Comparison of ENCODE assay signal across 22 cellular contexts in the genomic region with DNA sequence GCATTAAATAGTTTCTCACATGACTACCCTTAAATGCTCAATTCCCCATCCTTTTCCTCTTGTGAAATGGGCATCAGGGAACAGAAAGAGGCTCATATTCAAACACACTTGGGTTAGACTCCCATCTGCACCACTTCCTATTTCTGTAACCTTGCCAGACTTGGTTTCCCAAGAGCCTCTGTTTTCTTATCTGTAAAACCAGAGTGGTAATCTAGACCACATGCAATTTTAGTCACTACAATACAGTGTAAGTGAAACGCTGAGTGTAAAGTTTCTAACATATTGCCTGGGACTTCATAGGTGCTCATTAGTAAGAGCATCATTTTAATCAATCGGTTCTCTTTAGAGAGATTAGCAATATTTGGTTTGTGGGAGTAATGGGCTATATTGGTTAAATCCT.
"Had no signal": no experiment of that assay in that cellular context is flagged by ENCODE, and none has a peak within 500 bp of the region (broad histone marks: within the 10 kb centered on the region; RNA-seq: fewer than 3 reads in every experiment).

No MANE protein-coding gene starts in this region.

- H3K27me3 Mint-ChIP-seq: central memory CD8-positive, alpha-beta T cell had no signal

- DNase-seq: activated CD4-positive, alpha-beta T cell treated with anti-CD3 and anti-CD28 coated beads for 1 hour; activated CD4-positive, alpha-beta T cell treated with anti-CD3 and anti-CD28 coated beads, Interleukin-2, amount 50 U/mL, for 4 hours; activated effector memory CD4-positive, alpha-beta T cell treated with anti-CD3 and anti-CD28 coated beads, Interleukin-2, amount 50 U/mL, for 16 hours; activated naive CD4-positive, alpha-beta T cell treated with anti-CD3 and anti-CD28 coated beads, Interleukin-2, amount 50 U/mL, for 16 hours; activated T-cell treated with anti-CD3 and anti-CD28 coated beads, Interleukin-2, amount 50 U/mL, for 72 hours; aorta; brain microvascular endothelial cell; colonic mucosa; heart left ventricle; kidney; mammary epithelial cell; stimulated activated CD4-positive, alpha-beta T cell treated with anti-CD3 and anti-CD28 coated beads, Interleukin-12 subunit alpha, Interleukin-12 subunit beta, amount 100 ng/mL, for 4 hours; stimulated activated CD4-positive, alpha-beta T cell treated with anti-CD3 and anti-CD28 coated beads, Interleukin-1b, Interleukin-23, amount 100 ng/mL, for 48 hours; stimulated activated naive CD4-positive, alpha-beta T cell treated with Interleukin-2 at 50 U/mL for 16 hours; thyroid gland; uterus; WERI-Rb-1 had no signal

- H3K4me3 ChIP-seq: colonic mucosa, heart left ventricle, prostate gland, right atrium auricular region, thyroid gland, uterus had no signal

- H3K27ac ChIP-seq: brain microvascular endothelial cell, colonic mucosa, heart left ventricle, prostate gland, right atrium auricular region, thyroid gland, uterus, WERI-Rb-1 had no signal

- ATAC-seq: activated T-cell treated with anti-CD3 and anti-CD28 coated beads, Interleukin-2, amount 50 U/mL, for 72 hours; heart left ventricle; left lobe of liver had no signal

- H3K27ac Mint-ChIP-seq: activated T-cell treated with anti-CD3 and anti-CD28 coated beads, Interleukin-2, amount 50 U/mL, for 72 hours had no signal

- H3K4me1 ChIP-seq: colonic mucosa, heart left ventricle, prostate gland, right atrium auricular region, thyroid gland, uterus had no signal

- H3K9me3 ChIP-seq: colonic mucosa, heart left ventricle, prostate gland, right atrium auricular region, thyroid gland, uterus had no signal

- H3K36me3 ChIP-seq: brain microvascular endothelial cell, colonic mucosa, heart left ventricle, prostate gland, right atrium auricular region, thyroid gland, uterus, WERI-Rb-1 had no signal

- H3K4me1 Mint-ChIP-seq: central memory CD8-positive, alpha-beta T cell had no signal

- H3K9me3 Mint-ChIP-seq: neural crest cell had no signal

- H3K27me3 ChIP-seq: brain microvascular endothelial cell, colonic mucosa, right atrium auricular region, thyroid gland, uterus had no signal

- H3K4me3 Mint-ChIP-seq: activated T-cell treated with anti-CD3 and anti-CD28 coated beads, Interleukin-2, amount 50 U/mL, for 72 hours; central memory CD8-positive, alpha-beta T cell; neural crest cell had no signal
